Comparison of ENCODE assay signal across 18 cellular contexts in the genomic region with DNA sequence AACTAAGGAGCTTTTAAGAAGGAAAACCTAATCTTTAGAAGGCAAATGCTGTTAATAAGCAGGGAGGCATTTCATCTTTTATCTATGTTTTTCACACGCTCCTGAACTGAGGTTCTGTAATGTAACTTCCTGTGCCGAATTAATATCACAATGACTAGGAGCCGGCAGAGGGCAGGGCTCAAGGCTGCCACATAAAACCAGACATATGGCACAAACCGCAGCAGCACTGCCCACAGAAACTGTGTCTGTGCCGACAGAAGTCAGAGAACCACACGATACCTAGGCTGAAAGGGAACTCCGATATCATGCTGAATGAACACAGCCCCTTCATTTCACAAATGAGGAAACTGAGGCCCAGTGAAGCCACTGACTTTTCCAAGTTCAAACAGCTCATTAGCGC.
"Had no signal": no experiment of that assay in that cellular context is flagged by ENCODE, and none has a peak within 500 bp of the region (broad histone marks: within the 10 kb centered on the region; RNA-seq: fewer than 3 reads in every experiment).

No MANE protein-coding gene starts in this region.

- H3K9me3 Mint-ChIP-seq: activated CD8-positive, alpha-beta T cell treated with anti-CD3 and anti-CD28 coated beads for 36 hours; activated naive CD8-positive, alpha-beta T cell treated with anti-CD3 and anti-CD28 coated beads, Interleukin-2, amount 50 U/mL, for 24 hours; naive B cell had no signal

- DNase-seq: activated CD4-positive, alpha-beta T cell treated with anti-CD3 and anti-CD28 coated beads for 36 hours; activated CD8-positive, alpha-beta memory T cell treated with anti-CD3 and anti-CD28 coated beads, Interleukin-2, amount 50 U/mL, for 4 hours; activated CD8-positive, alpha-beta T cell treated with anti-CD3 and anti-CD28 coated beads for 36 hours; activated naive CD4-positive, alpha-beta T cell treated with Interleukin-2 at 50 U/mL for 16 hours; activated naive CD8-positive, alpha-beta T cell treated with anti-CD3 and anti-CD28 coated beads, Interleukin-2, amount 50 U/mL, for 24 hours; activated T-cell treated with anti-CD3 and anti-CD28 coated beads, Interleukin-2, amount 50 U/mL, for 72 hours; effector CD8-positive, alpha-beta T cell; kidney glomerular epithelial cell; lower lobe of right lung; naive B cell; stomach had no signal

- H3K4me3 ChIP-seq: ascending aorta, cardiac muscle cell, coronary artery, gastroesophageal sphincter, hepatocyte, lower lobe of right lung, prostate gland, stomach had no signal

- H3K27ac ChIP-seq: ascending aorta, cardiac muscle cell, coronary artery, epithelial cell of prostate, gastroesophageal sphincter, hepatocyte, lower lobe of right lung, prostate gland, stomach had no signal

- H3K4me3 Mint-ChIP-seq: activated CD4-positive, alpha-beta T cell treated with anti-CD3 and anti-CD28 coated beads for 36 hours; activated CD8-positive, alpha-beta T cell treated with anti-CD3 and anti-CD28 coated beads for 36 hours; activated naive CD8-positive, alpha-beta T cell treated with anti-CD3 and anti-CD28 coated beads, Interleukin-2, amount 50 U/mL, for 24 hours; activated T-cell treated with anti-CD3 and anti-CD28 coated beads, Interleukin-2, amount 50 U/mL, for 72 hours had no signal

- H3K4me1 Mint-ChIP-seq: activated CD4-positive, alpha-beta T cell treated with anti-CD3 and anti-CD28 coated beads for 36 hours had no signal

- H2AFZ ChIP-seq: hepatocyte had no signal

- H3K27me3 ChIP-seq: ascending aorta, cardiac muscle cell, gastroesophageal sphincter, hepatocyte, stomach had no signal

- H3K27me3 Mint-ChIP-seq: activated CD4-positive, alpha-beta T cell treated with anti-CD3 and anti-CD28 coated beads for 36 hours; activated CD8-positive, alpha-beta T cell treated with anti-CD3 and anti-CD28 coated beads for 36 hours; activated naive CD8-positive, alpha-beta T cell treated with anti-CD3 and anti-CD28 coated beads, Interleukin-2, amount 50 U/mL, for 24 hours; naive B cell had no signal

- H3K36me3 ChIP-seq: cardiac muscle cell, lower lobe of right lung, prostate gland had no signal

- H3K27ac Mint-ChIP-seq: activated CD4-positive, alpha-beta T cell treated with anti-CD3 and anti-CD28 coated beads for 36 hours; activated CD8-positive, alpha-beta T cell treated with anti-CD3 and anti-CD28 coated beads for 36 hours; activated naive CD8-positive, alpha-beta T cell treated with anti-CD3 and anti-CD28 coated beads, Interleukin-2, amount 50 U/mL, for 24 hours; activated T-cell treated with anti-CD3 and anti-CD28 coated beads, Interleukin-2, amount 50 U/mL, for 72 hours had no signal

- H3K79me2 ChIP-seq: hepatocyte had no signal

- H3K4me2 ChIP-seq: hepatocyte had no signal

- H3K4me1 ChIP-seq: ascending aorta, gastroesophageal sphincter, lower lobe of right lung, prostate gland, stomach had no signal

- H3K9me3 ChIP-seq: ascending aorta, gastroesophageal sphincter, lower lobe of right lung, prostate gland, stomach had no signal
